In the genomic region with DNA sequence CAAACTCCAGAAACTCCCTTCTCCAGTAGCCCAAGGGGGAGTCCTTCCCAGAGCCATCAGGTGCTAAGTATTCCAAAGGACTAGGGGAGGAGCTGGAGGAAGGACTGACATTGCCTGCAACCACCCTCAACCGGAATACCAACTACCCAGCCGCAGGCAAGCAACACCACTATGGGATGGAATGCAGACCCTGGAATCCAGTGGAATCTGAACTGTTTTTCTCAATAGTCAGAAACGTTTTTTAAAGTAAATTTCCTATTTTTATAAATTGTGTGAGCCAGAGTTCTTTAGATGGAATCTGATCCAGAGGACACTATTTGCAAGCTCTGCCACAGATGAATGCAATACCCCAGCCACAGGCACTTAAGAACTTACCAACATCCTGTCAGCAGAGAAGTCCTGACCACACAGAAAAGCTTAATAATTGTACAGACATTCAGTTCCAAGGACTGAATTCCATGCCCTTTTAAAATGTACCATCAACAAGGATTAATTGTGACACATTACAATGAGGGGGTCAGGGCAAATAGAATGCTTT, we compare ENCODE assay signal across 15 cellular contexts.
DNase-seq lines count a peak whose midpoint lies in the region; ATAC-seq and TF ChIP-seq lines count a peak whose summit lies in the region.
"Had no signal": no experiment of that assay in that cellular context is flagged by ENCODE, and none has a peak within 500 bp of the region (broad histone marks: within the 10 kb centered on the region; RNA-seq: fewer than 3 reads in every experiment).

No MANE protein-coding gene starts in this region.

- peak overlapping the region; percentile 73 for H3K27ac Mint-ChIP-seq in HFFc6
- no peak overlapping the region for H3K27ac Mint-ChIP-seq in activated T-cell treated with anti-CD3 and anti-CD28 coated beads, Interleukin-2, amount 50 U/mL, for 24 hours
- H3K27ac Mint-ChIP-seq: activated naive CD4-positive, alpha-beta T cell treated with anti-CD3 and anti-CD28 coated beads, Interleukin-2, amount 50 U/mL, for 24 hours had no signal

- H3K27me3 ChIP-seq in left lung (no peaks in the 10 kb centered on the region), gastrocnemius medialis (no peaks in the 10 kb centered on the region), aorta (ENCODE audit: control insufficient read depth in 1 of 2, insufficient read depth in 2 of 2, low read length in 1 of 2) (no peaks in the 10 kb centered on the region)

- WGBS in aorta, 2 donors = 21 to 32% methylated on average over 3 of the region's 3 CpGs

- TF ChIP-seq CTCF in AG09309 (IDR thresholded peaks at IDR 0.05; ENCODE audit: control insufficient read depth, insufficient read depth, low read depth, low read length, missing control alignments) (no peak), HFFc6 (IDR thresholded peaks at IDR 0.05) (no peak), cardiac fibroblast (IDR thresholded peaks at IDR 0.05; ENCODE audit: low read depth, low read length) (no peak), left lung (IDR thresholded peaks at IDR 0.05) (no peak), gastrocnemius medialis (IDR thresholded peaks at IDR 0.05 in 4 of 5, conservative IDR thresholded peaks at IDR 0.05 in 1 of 5) (no peak)

- intact Hi-C loops in left lung (cut with DNase I) = no loop called here
- intact Hi-C loops in gastrocnemius medialis (cut with DNase I; ENCODE audit: low total_unique reads) = no loop called here
- intact Hi-C loops in aorta (cut with DNase I) = no loop called here

- no peak overlapping the region for H3K4me3 ChIP-seq in AG09309 (ENCODE audit: control insufficient read depth, low read depth, low read length)
- H3K4me3 ChIP-seq in cardiac fibroblast (replicated peaks in 1 of 2; ENCODE audit: low read depth in 2 of 2, low read length in 2 of 2) = no peak overlapping the region
- no peak overlapping the region for H3K4me3 ChIP-seq in left lung
- H3K4me3 ChIP-seq in gastrocnemius medialis = no peak overlapping the region
- no peak overlapping the region for H3K4me3 ChIP-seq in aorta (ENCODE audit: low read length in 2 of 2)

- peaks cover 3% of the 10 kb centered on the region for H3K36me3 Mint-ChIP-seq in HFFc6 (ENCODE audit: low read depth)
- H3K36me3 Mint-ChIP-seq in activated T-cell treated with anti-CD3 and anti-CD28 coated beads, Interleukin-2, amount 50 U/mL, for 24 hours (ENCODE audit: low read depth) = peaks cover 75% of the 10 kb centered on the region

- in situ Hi-C loops in gastrocnemius medialis (cut with MboI; ENCODE audit: low sequenced_read_pairs in 4 of 4) = no loop called here

- no peak for TF ChIP-seq POLR2A in gastrocnemius medialis (IDR thresholded peaks at IDR 0.05)

- peak; percentile 86 for DNase-seq in AG09309 (ENCODE audit: low read depth)
- DNase-seq in HFFc6 = peak; percentile 85
- DNase-seq in cardiac fibroblast (ENCODE audit: low read depth in 2 of 2) = peak; percentile 54 to 73
- no peak for DNase-seq in left lung
- no peak for DNase-seq in activated T-cell treated with anti-CD3 and anti-CD28 coated beads, Interleukin-2, amount 50 U/mL, for 24 hours
- DNase-seq in gastrocnemius medialis = no peak
- no peak for DNase-seq in DMS79 (lab: John Stamatoyannopoulos, UW)
- no peak for DNase-seq in aorta
- DNase-seq: activated CD4-positive, CD25-positive, alpha-beta regulatory T cell; CD8-positive, alpha-beta memory T cell; naive B cell; NCI-H1092 treated with DMSO at 0.1 percent for 48 hours; PC-3 had no signal

- H3K9me3 Mint-ChIP-seq in HFFc6 = no peaks in the 10 kb centered on the region
- no peaks in the 10 kb centered on the region for H3K9me3 Mint-ChIP-seq in activated T-cell treated with anti-CD3 and anti-CD28 coated beads, Interleukin-2, amount 50 U/mL, for 24 hours
- H3K9me3 Mint-ChIP-seq: activated naive CD4-positive, alpha-beta T cell treated with anti-CD3 and anti-CD28 coated beads, Interleukin-2, amount 50 U/mL, for 24 hours; CD8-positive, alpha-beta memory T cell; naive B cell had no signal

- peaks cover 6 to 8% of the 10 kb centered on the region in 2 donors for H3K4me1 ChIP-seq in left lung
- peaks cover 0 to 3% of the 10 kb centered on the region in 2 donors for H3K4me1 ChIP-seq in gastrocnemius medialis
- H3K4me1 ChIP-seq in aorta (ENCODE audit: control insufficient read depth in 1 of 2, insufficient read depth in 2 of 2, low read length in 2 of 2) = peaks cover 0 to 5% of the 10 kb centered on the region in 2 donors

- H3K36me3 ChIP-seq in left lung (peaks cover 0 to 12% of the 10 kb centered on the region in 2 donors), gastrocnemius medialis (peaks cover 0 to 3% of the 10 kb centered on the region in 2 donors), aorta (ENCODE audit: control insufficient read depth in 1 of 2, insufficient read depth in 2 of 2, low read length in 1 of 2) (peaks cover 0 to 3% of the 10 kb centered on the region in 2 donors)

- ATAC-seq in left lung (peak; percentile 36), gastrocnemius medialis (no peak), aorta (ENCODE audit: low FRiP score) (no peak)
- ATAC-seq: PC-3 had no signal

- H3K4me3 Mint-ChIP-seq in HFFc6 = peak overlapping the region; percentile 45
- no peak overlapping the region for H3K4me3 Mint-ChIP-seq in activated T-cell treated with anti-CD3 and anti-CD28 coated beads, Interleukin-2, amount 50 U/mL, for 24 hours
- H3K4me3 Mint-ChIP-seq: activated naive CD4-positive, alpha-beta T cell treated with anti-CD3 and anti-CD28 coated beads, Interleukin-2, amount 50 U/mL, for 24 hours; naive B cell had no signal

- H3K4me1 Mint-ChIP-seq in HFFc6 (ENCODE audit: low read depth) = peaks cover 36% of the 10 kb centered on the region
- H3K4me1 Mint-ChIP-seq in activated T-cell treated with anti-CD3 and anti-CD28 coated beads, Interleukin-2, amount 50 U/mL, for 24 hours (ENCODE audit: low read depth) = peaks cover 21% of the 10 kb centered on the region

- H3K27ac ChIP-seq in left lung (no peak overlapping the region), gastrocnemius medialis (no peak overlapping the region), aorta (ENCODE audit: low read depth in 1 of 2, low read length in 2 of 2) (no peak overlapping the region)
- H3K27ac ChIP-seq: epithelial cell of prostate had no signal

- no peaks in the 10 kb centered on the region for H3K9me3 ChIP-seq in left lung
- H3K9me3 ChIP-seq in gastrocnemius medialis = no peaks in the 10 kb centered on the region
- H3K9me3 ChIP-seq in aorta (ENCODE audit: control insufficient read depth, low read length) = no peaks in the 10 kb centered on the region

- peaks cover 3% of the 10 kb centered on the region; the same call in 1 of the 2 replicates for H3K27me3 Mint-ChIP-seq in HFFc6 (ENCODE audit: insufficient read depth)
- H3K27me3 Mint-ChIP-seq in activated T-cell treated with anti-CD3 and anti-CD28 coated beads, Interleukin-2, amount 50 U/mL, for 24 hours = no peaks in the 10 kb centered on the region
- H3K27me3 Mint-ChIP-seq: activated naive CD4-positive, alpha-beta T cell treated with anti-CD3 and anti-CD28 coated beads, Interleukin-2, amount 50 U/mL, for 24 hours; CD8-positive, alpha-beta memory T cell; naive B cell had no signal

Comparison
In these comparisons a context has a peak if more than half of its experiments do, and no peak if none do; other contexts are left out.
1. DNase-seq: peak in AG09309 (single experiment), HFFc6 (single experiment) and cardiac fibroblast (2 of 2); none in left lung (0 of 2), activated T-cell treated with anti-CD3 and anti-CD28 coated beads, Interleukin-2, amount 50 U/mL, for 24 hours (single experiment), gastrocnemius medialis (0 of 2), DMS79 (single experiment) and aorta (0 of 2).